ENCODE assay signal across 17 cellular contexts in the genomic region with DNA sequence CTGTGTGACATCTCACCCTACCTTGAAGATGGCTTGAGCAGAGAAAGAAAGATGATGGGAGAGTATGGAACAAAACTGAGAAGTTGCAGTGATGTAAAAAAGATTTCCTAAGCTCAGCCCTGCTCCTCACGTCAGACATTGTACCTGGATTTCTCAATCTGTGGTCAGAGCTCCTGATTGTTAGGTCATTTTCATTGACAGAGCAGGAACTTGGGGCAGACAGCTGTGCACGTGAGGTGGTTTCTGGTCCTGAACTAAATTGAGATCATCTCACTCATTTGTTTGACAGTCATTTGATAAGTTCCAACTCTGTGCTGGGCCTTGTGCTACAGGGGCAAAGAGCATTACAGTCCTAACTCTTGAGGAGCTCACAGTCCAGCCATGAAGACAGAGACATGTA. TPM values are rescaled to one million over a fixed set of nuclear protein-coding genes. Genes with fewer than 3 reads are reported as not detected.
DNase-seq lines count a peak whose midpoint lies in the region; ATAC-seq and TF ChIP-seq lines count a peak whose summit lies in the region.
"Had no signal": no experiment of that assay in that cellular context is flagged by ENCODE, and none has a peak within 500 bp of the region (broad histone marks: within the 10 kb centered on the region; RNA-seq: fewer than 3 reads in every experiment).

No MANE protein-coding gene starts in this region.

- no peaks in the 10 kb centered on the region for H3K36me3 ChIP-seq in MM.1S (replicated peaks; ENCODE audit: insufficient read depth, low read length)
- H3K36me3 ChIP-seq: gastroesophageal sphincter had no signal

- H3K36me3 Mint-ChIP-seq in activated naive CD4-positive, alpha-beta T cell treated with anti-CD3 and anti-CD28 coated beads for 36 hours (ENCODE audit: low read depth): peaks cover 64% of the 10 kb centered on the region
- peaks cover 64% of the 10 kb centered on the region for H3K36me3 Mint-ChIP-seq in activated T-helper 1 cell treated with anti-CD3 and anti-CD28 coated beads, Interleukin-12 subunit alpha, Interleukin-12 subunit beta, Interleukin-2, Interleukin-4 antibody, amounts not matched to agents 30 ng/mL and 10 ng/mL and 1 ng/mL, durations not matched to agents 14 hours and 24 hours and 36 hours (ENCODE audit: low read depth)

- H3K9me3 Mint-ChIP-seq in activated naive CD4-positive, alpha-beta T cell treated with anti-CD3 and anti-CD28 coated beads for 36 hours: no peaks in the 10 kb centered on the region
- H3K9me3 Mint-ChIP-seq in activated T-helper 1 cell treated with anti-CD3 and anti-CD28 coated beads, Interleukin-12 subunit alpha, Interleukin-12 subunit beta, Interleukin-2, Interleukin-4 antibody, amounts not matched to agents 30 ng/mL and 10 ng/mL and 1 ng/mL, durations not matched to agents 14 hours and 24 hours and 36 hours: no peaks in the 10 kb centered on the region
- H3K9me3 Mint-ChIP-seq: central memory CD8-positive, alpha-beta T cell had no signal

- H3K9me3 ChIP-seq in MM.1S (replicated peaks; ENCODE audit: insufficient read depth, low read length): no peaks in the 10 kb centered on the region
- H3K9me3 ChIP-seq: gastroesophageal sphincter had no signal

- no peak overlapping the region for H3K4me3 Mint-ChIP-seq in activated naive CD4-positive, alpha-beta T cell treated with anti-CD3 and anti-CD28 coated beads for 36 hours
- H3K4me3 Mint-ChIP-seq in activated T-helper 1 cell treated with anti-CD3 and anti-CD28 coated beads, Interleukin-12 subunit alpha, Interleukin-12 subunit beta, Interleukin-2, Interleukin-4 antibody, amounts not matched to agents 30 ng/mL and 10 ng/mL and 1 ng/mL, durations not matched to agents 14 hours and 24 hours and 36 hours: no peak overlapping the region
- H3K4me3 Mint-ChIP-seq: central memory CD8-positive, alpha-beta T cell had no signal

- H3K4me2 ChIP-seq in MM.1S (ENCODE audit: low read depth, low read length): peak overlapping the region; percentile 4; the same call in 1 of the 2 replicates

- peaks cover 38% of the 10 kb centered on the region for H3F3A ChIP-seq in MM.1S (ENCODE audit: insufficient read depth, low read length)

- no peak overlapping the region for H3K4me3 ChIP-seq in MM.1S (ENCODE audit: low read length)
- H3K4me3 ChIP-seq: gastroesophageal sphincter had no signal

- peak overlapping the region; percentile 37; the same call in 1 of the 2 replicates for H3K27ac ChIP-seq in MM.1S (ENCODE audit: low read length)
- H3K27ac ChIP-seq: gastroesophageal sphincter had no signal

- no peak overlapping the region for H3K27ac Mint-ChIP-seq in activated naive CD4-positive, alpha-beta T cell treated with anti-CD3 and anti-CD28 coated beads for 36 hours
- peak overlapping the region; percentile 82 for H3K27ac Mint-ChIP-seq in activated T-helper 1 cell treated with anti-CD3 and anti-CD28 coated beads, Interleukin-12 subunit alpha, Interleukin-12 subunit beta, Interleukin-2, Interleukin-4 antibody, amounts not matched to agents 30 ng/mL and 10 ng/mL and 1 ng/mL, durations not matched to agents 14 hours and 24 hours and 36 hours

- ATAC-seq in HG02571 (IDR thresholded peaks at IDR 0.05; ENCODE audit: unreplicated experiment): no peak
- ATAC-seq in GM19397 (IDR thresholded peaks at IDR 0.05; ENCODE audit: unreplicated experiment): no peak
- no peak for ATAC-seq in GM21381 (IDR thresholded peaks at IDR 0.05; ENCODE audit: unreplicated experiment)
- ATAC-seq: gastroesophageal sphincter, sciatic nerve had no signal

- no peak overlapping the region for H2AFZ ChIP-seq in MM.1S (ENCODE audit: low read length)

- no peaks in the 10 kb centered on the region for H4K20me1 ChIP-seq in MM.1S (ENCODE audit: insufficient read depth, low read length)

- H3K4me1 ChIP-seq in MM.1S (ENCODE audit: low read length): peaks cover 33% of the 10 kb centered on the region

- intact Hi-C loops in activated naive CD4-positive, alpha-beta T cell treated with anti-CD3 and anti-CD28 coated beads for 36 hours (cut with micrococcal nuclease): loop anchor here (5.0 to 10.0 kb wide), 2 partner anchors 681 to 1809 kb away; a partner anchor contains a TSS
- intact Hi-C loops in activated T-helper 1 cell treated with anti-CD3 and anti-CD28 coated beads, Interleukin-12 subunit alpha, Interleukin-12 subunit beta, Interleukin-2, Interleukin-4 antibody, amounts not matched to agents 30 ng/mL and 10 ng/mL and 1 ng/mL, durations not matched to agents 14 hours and 24 hours and 36 hours (cut with micrococcal nuclease): loop anchor here (5.0 to 10.0 kb wide), 2 partner anchors 566 to 1499 kb away; no protein-coding TSS in a partner anchor

- H3K27me3 ChIP-seq in MM.1S (replicated peaks; ENCODE audit: insufficient read depth, low read length): no peaks in the 10 kb centered on the region
- H3K27me3 ChIP-seq: gastroesophageal sphincter had no signal

- H3K9me2 ChIP-seq in MM.1S (replicated peaks; ENCODE audit: insufficient read depth, low read length): no peaks in the 10 kb centered on the region

- peak; percentile 60 for DNase-seq in activated naive CD4-positive, alpha-beta T cell treated with anti-CD3 and anti-CD28 coated beads for 36 hours
- DNase-seq in activated naive CD4-positive, alpha-beta T cell treated with anti-CD3 and anti-CD28 coated beads, Interleukin-2, amount 50 U/mL, for 16 hours: no peak
- DNase-seq in MM.1S: peak; percentile 20
- no peak for DNase-seq in activated T-helper 1 cell treated with anti-CD3 and anti-CD28 coated beads, Interleukin-12 subunit alpha, Interleukin-12 subunit beta, Interleukin-2, Interleukin-4 antibody, amounts not matched to agents 30 ng/mL and 10 ng/mL and 1 ng/mL, durations not matched to agents 14 hours and 24 hours and 36 hours (ENCODE audit: low spot score)
- peak; percentile 34 for DNase-seq in stimulated activated CD8-positive, alpha-beta memory T cell treated with anti-CD3 and anti-CD28 coated beads, Interleukin-4, amount 100 ng/mL, for 48 hours
- DNase-seq: NCI-H1092; nucleus accumbens; Right ventricle myocardium superior; stimulated activated CD4-positive, alpha-beta T cell treated with anti-CD3 and anti-CD28 coated beads, Interleukin-2, amount 100 ng/mL, for 48 hours; trophoblast cell had no signal

- TF ChIP-seq CTCF in MM.1S (IDR thresholded peaks at IDR 0.05; ENCODE audit: low read length): no peak

- peaks cover 17% of the 10 kb centered on the region for H3K79me2 ChIP-seq in MM.1S (ENCODE audit: low read length)

- CTCF ChIA-PET in activated naive CD4-positive, alpha-beta T cell treated with anti-CD3 and anti-CD28 coated beads for 36 hours (lab: Charles Lee): interaction anchor here (1.6 to 6.1 kb wide), 4 partner anchors 9 to 57 kb away, joined by 4 to 77 read pairs (median 28); a partner anchor contains a TSS

- peaks cover 35% of the 10 kb centered on the region for H3K4me1 Mint-ChIP-seq in activated naive CD4-positive, alpha-beta T cell treated with anti-CD3 and anti-CD28 coated beads for 36 hours (ENCODE audit: low read depth)
- H3K4me1 Mint-ChIP-seq in activated T-helper 1 cell treated with anti-CD3 and anti-CD28 coated beads, Interleukin-12 subunit alpha, Interleukin-12 subunit beta, Interleukin-2, Interleukin-4 antibody, amounts not matched to agents 30 ng/mL and 10 ng/mL and 1 ng/mL, durations not matched to agents 14 hours and 24 hours and 36 hours (ENCODE audit: low read depth): peaks cover 67% of the 10 kb centered on the region

- no peak overlapping the region for H3K9ac ChIP-seq in MM.1S (ENCODE audit: low read length)

- no peaks in the 10 kb centered on the region for H3K27me3 Mint-ChIP-seq in activated naive CD4-positive, alpha-beta T cell treated with anti-CD3 and anti-CD28 coated beads for 36 hours (ENCODE audit: low read depth)
- no peaks in the 10 kb centered on the region for H3K27me3 Mint-ChIP-seq in activated T-helper 1 cell treated with anti-CD3 and anti-CD28 coated beads, Interleukin-12 subunit alpha, Interleukin-12 subunit beta, Interleukin-2, Interleukin-4 antibody, amounts not matched to agents 30 ng/mL and 10 ng/mL and 1 ng/mL, durations not matched to agents 14 hours and 24 hours and 36 hours (ENCODE audit: insufficient read depth)
- H3K27me3 Mint-ChIP-seq: central memory CD8-positive, alpha-beta T cell had no signal

RNA-seq across cellular contexts. Expression of a gene that starts 10.2 kb away (rescaled TPM):
- total RNA-seq in activated naive CD4-positive, alpha-beta T cell treated with anti-CD3 and anti-CD28 coated beads for 36 hours: 100 to 1,000 TPM; 107 to 113 TPM
- 378 and 384 TPM in 2 replicates for total RNA-seq in activated T-helper 1 cell treated with anti-CD3 and anti-CD28 coated beads, Interleukin-12 subunit alpha, Interleukin-12 subunit beta, Interleukin-2, Interleukin-4 antibody, amounts not matched to agents 30 ng/mL and 10 ng/mL and 1 ng/mL, durations not matched to agents 14 hours and 24 hours and 36 hours
- total RNA-seq: H4 had no signal

RNA-seq across cellular contexts. Expression of a gene that starts 18.3 kb away (rescaled TPM):
- 1 to 10 TPM; 3.5 to 4.6 TPM for total RNA-seq in activated naive CD4-positive, alpha-beta T cell treated with anti-CD3 and anti-CD28 coated beads for 36 hours
- total RNA-seq in activated T-helper 1 cell treated with anti-CD3 and anti-CD28 coated beads, Interleukin-12 subunit alpha, Interleukin-12 subunit beta, Interleukin-2, Interleukin-4 antibody, amounts not matched to agents 30 ng/mL and 10 ng/mL and 1 ng/mL, durations not matched to agents 14 hours and 24 hours and 36 hours: 2.9 and 3.2 TPM in 2 replicates

RNA-seq across cellular contexts. Expression of a gene that starts 39.9 kb away (rescaled TPM):
- total RNA-seq in activated naive CD4-positive, alpha-beta T cell treated with anti-CD3 and anti-CD28 coated beads for 36 hours: under 1 TPM; 0.48 to 0.64 TPM
- 0.16 and 0.17 TPM in 2 replicates for total RNA-seq in activated T-helper 1 cell treated with anti-CD3 and anti-CD28 coated beads, Interleukin-12 subunit alpha, Interleukin-12 subunit beta, Interleukin-2, Interleukin-4 antibody, amounts not matched to agents 30 ng/mL and 10 ng/mL and 1 ng/mL, durations not matched to agents 14 hours and 24 hours and 36 hours
- total RNA-seq: H4 had no signal

Comparison
In these comparisons a context has a peak if more than half of its experiments do, and no peak if none do; other contexts are left out.
1. DNase-seq: peak in activated naive CD4-positive, alpha-beta T cell treated with anti-CD3 and anti-CD28 coated beads for 36 hours (single experiment), MM.1S (single experiment) and stimulated activated CD8-positive, alpha-beta memory T cell treated with anti-CD3 and anti-CD28 coated beads, Interleukin-4, amount 100 ng/mL, for 48 hours (single experiment); none in activated naive CD4-positive, alpha-beta T cell treated with anti-CD3 and anti-CD28 coated beads, Interleukin-2, amount 50 U/mL, for 16 hours (single experiment) and activated T-helper 1 cell treated with anti-CD3 and anti-CD28 coated beads, Interleukin-12 subunit alpha, Interleukin-12 subunit beta, Interleukin-2, Interleukin-4 antibody, amounts not matched to agents 30 ng/mL and 10 ng/mL and 1 ng/mL, durations not matched to agents 14 hours and 24 hours and 36 hours (single experiment).